In genomic region chr3:132549169-132549568, GRCh38 we compare ENCODE assay signal across 17 cellular contexts. TPM values are rescaled to one million over a fixed set of nuclear protein-coding genes. Genes with fewer than 3 reads are reported as not detected.
"Had no signal": no experiment of that assay in that cellular context is flagged by ENCODE, and none has a peak within 500 bp of the region (broad histone marks: within the 10 kb centered on the region; RNA-seq: fewer than 3 reads in every experiment).

No MANE protein-coding gene starts in this region.

- H3K4me1 ChIP-seq: prostate gland had no signal

- H3K27me3 ChIP-seq: SJCRH30 had no signal

- H3K9me3 ChIP-seq: prostate gland, SJCRH30, thoracic aorta had no signal

- FAIRE-seq: small intestine had no signal

- H3K27ac Mint-ChIP-seq: mesothelial cell of epicardium, nephron progenitor cell had no signal

- H3K9me3 Mint-ChIP-seq: mesothelial cell of epicardium, nephron progenitor cell had no signal

- H3K4me3 ChIP-seq: prostate gland, SJCRH30, thoracic aorta had no signal

- H3K4me1 Mint-ChIP-seq: nephron progenitor cell had no signal

- DNase-seq: activated naive CD4-positive, alpha-beta T cell treated with anti-CD3 and anti-CD28 coated beads, Interleukin-2, amount 50 U/mL, for 16 hours; cortex of kidney; effector CD8-positive, alpha-beta T cell; kidney glomerular epithelial cell; nephron progenitor cell; occipital lobe; right cardiac atrium; SJCRH30; small intestine; stimulated activated CD4-positive, alpha-beta T cell treated with anti-CD3 and anti-CD28 coated beads, Interleukin-4, amount 100 ng/mL, for 24 hours; SW 1271; T1000 had no signal

- ATAC-seq: right cardiac atrium had no signal

- H3K36me3 ChIP-seq: prostate gland, SJCRH30, thoracic aorta had no signal

- H3K27ac ChIP-seq: prostate gland, SJCRH30, VCaP had no signal

- H3K36me3 Mint-ChIP-seq: mesothelial cell of epicardium had no signal

- H3K4me3 Mint-ChIP-seq: mesothelial cell of epicardium, nephron progenitor cell had no signal

RNA-seq across cellular contexts. Expression of gene ACKR4, which starts 47.9 kb away (rescaled TPM):
- total RNA-seq: activated CD8-positive, alpha-beta memory T cell treated with anti-CD3 and anti-CD28 coated beads for 36 hours; SJCRH30 had no signal
